Comparison of ENCODE assay signal across 8 cellular contexts in the genomic region with DNA sequence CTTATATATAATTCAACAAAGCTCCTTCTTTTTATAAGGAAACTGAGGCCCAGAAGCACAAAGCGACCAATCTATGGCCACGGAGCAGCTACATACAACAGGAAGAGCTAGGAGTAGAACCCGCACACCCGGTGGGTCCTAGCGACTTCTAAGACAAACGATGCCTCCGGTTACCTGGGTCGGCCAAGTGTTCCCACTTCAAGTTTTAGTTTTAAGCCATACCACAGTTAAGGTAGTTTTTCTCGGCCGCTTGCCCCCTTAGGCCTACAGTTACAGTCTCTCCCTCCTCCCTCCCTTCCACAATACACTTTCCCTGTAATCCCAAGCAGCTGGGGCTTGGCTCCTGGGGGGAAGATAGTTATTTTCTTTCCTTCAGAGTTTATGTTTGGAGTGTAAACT. TPM values are rescaled to one million over a fixed set of nuclear protein-coding genes. Genes with fewer than 3 reads are reported as not detected.
DNase-seq lines count a peak whose midpoint lies in the region; ATAC-seq and TF ChIP-seq lines count a peak whose summit lies in the region.

No MANE protein-coding gene starts in this region.

- DNase-seq in NCI-H2107 treated with DMSO at 0.1 percent for 48 hours (lab: John Stamatoyannopoulos, UW; ENCODE audit: unreplicated experiment) (peak; percentile 14), NCI-H2107 (lab: John Stamatoyannopoulos, UW) (no peak), SJSA1 (ENCODE audit: low read depth in 1 of 2, low spot score in 2 of 2) (no peak), dorsolateral prefrontal cortex (peak in 2 of 10 donors; percentile 29 to 34), mesothelial cell of epicardium (ENCODE audit: low spot score in 2 of 2, unreplicated experiment in 2 of 2) (peak in 1 of 2 experiments; percentile 39), tibial nerve (ENCODE audit: low spot score in 2 of 2) (peak in 1 of 2 donors; percentile 17), GOT3 (lab: John Stamatoyannopoulos, UW) (no peak)

- peak; percentile 9 for ATAC-seq in HG02870 (IDR thresholded peaks at IDR 0.05; ENCODE audit: unreplicated experiment)

- H3K27me3 ChIP-seq in SJSA1 (replicated peaks) (no peaks in the 10 kb centered on the region), dorsolateral prefrontal cortex (no peaks in the 10 kb centered on the region), tibial nerve (no peaks in the 10 kb centered on the region)

- H3K9me3 Mint-ChIP-seq in mesothelial cell of epicardium, result no peaks in the 10 kb centered on the region

- H3K4me1 ChIP-seq in SJSA1 (replicated peaks) (peaks cover 12% of the 10 kb centered on the region), tibial nerve (peaks cover 0 to 67% (median 22%) of the 10 kb centered on the region in 4 donors)

- peak overlapping the region; percentile 96 for H3K27ac ChIP-seq in SJSA1
- H3K27ac ChIP-seq in dorsolateral prefrontal cortex, result peak overlapping the region in 54 of 59 donors; percentile 71 to 96 (median 90)
- peak overlapping the region; percentile 78 to 89 (median 87) for H3K27ac ChIP-seq in tibial nerve

- peaks cover 7% of the 10 kb centered on the region for H3K36me3 Mint-ChIP-seq in mesothelial cell of epicardium

- peaks cover 24% of the 10 kb centered on the region for H3K4me1 Mint-ChIP-seq in mesothelial cell of epicardium

- peak overlapping the region; percentile 100 for H3K27ac Mint-ChIP-seq in mesothelial cell of epicardium

- intact Hi-C loops in dorsolateral prefrontal cortex (cut with DNase I), result loop anchor here (5.0 to 10.0 kb wide), 4 partner anchors 136 to 1157 kb away; a partner anchor contains a TSS

- H3K36me3 ChIP-seq in SJSA1 (peaks cover 31% of the 10 kb centered on the region), tibial nerve (peaks cover 0 to 12% (median 0%) of the 10 kb centered on the region in 3 donors)

- TF ChIP-seq POLR2A in tibial nerve (IDR thresholded peaks at IDR 0.05), result no peak

- TF ChIP-seq CTCF in dorsolateral prefrontal cortex (IDR thresholded peaks at IDR 0.05 in 54 of 56, conservative IDR thresholded peaks at IDR 0.05 in 2 of 56; ENCODE audit: low read depth in 1 of 56, partially characterized antibody in 56 of 56) (no peak), mesothelial cell of epicardium (IDR thresholded peaks at IDR 0.05; ENCODE audit: unreplicated experiment) (no peak), tibial nerve (IDR thresholded peaks at IDR 0.05) (no peak)

- no peaks in the 10 kb centered on the region for H3K27me3 Mint-ChIP-seq in mesothelial cell of epicardium (ENCODE audit: low read depth)

- TF ChIP-seq EP300 in tibial nerve (IDR thresholded peaks at IDR 0.05), result no peak

- peak overlapping the region; percentile 99 for H3K4me3 Mint-ChIP-seq in mesothelial cell of epicardium

- H3K4me3 ChIP-seq in SJSA1 (peak overlapping the region; percentile 61), dorsolateral prefrontal cortex (peak overlapping the region; percentile 67 to 99 (median 89)), tibial nerve (peak overlapping the region; percentile 70 to 89 (median 78))

- 0 to 1% methylated on average over 10 of the region's 10 CpGs for WGBS in tibial nerve, 2 donors

- H3K9me3 ChIP-seq in SJSA1 (replicated peaks) (no peaks in the 10 kb centered on the region), tibial nerve (no peaks in the 10 kb centered on the region)

RNA-seq across cellular contexts. Expression of a gene that starts 0.5 kb away (rescaled TPM):
- 7.4 and 9.2 TPM in 2 replicates for total RNA-seq in SJSA1 (2014; rRNA removed; shearing (Covaris generic))
- 10 to 100 TPM in 109 of 120 experiments, 1 to 10 TPM in 11; 8.4 to 22.4 (median 14.4) TPM for total RNA-seq in dorsolateral prefrontal cortex
- 20.9 to 25.9 TPM (median 23.4 TPM) in 3 replicates for total RNA-seq in mesothelial cell of epicardium
- total RNA-seq in tibial nerve, result 10 to 100 TPM in 2 of 4 donors, 1 to 10 TPM in 2; 7.5 to 11.6 (median 10.2) TPM

RNA-seq across cellular contexts. Expression of a gene that starts 0.8 kb away (rescaled TPM):
- 15.7 and 27.7 TPM in 2 replicates for total RNA-seq in SJSA1 (2014; rRNA removed; shearing (Covaris generic))
- total RNA-seq in dorsolateral prefrontal cortex, result 10 to 100 TPM; 20.1 to 36.7 (median 27.0) TPM
- 28.6 to 30.0 TPM (median 29.3 TPM) in 3 replicates for total RNA-seq in mesothelial cell of epicardium
- 10 to 100 TPM in 3 of 4 donors, 1 to 10 TPM in 1; 8.8 to 38.1 (median 17.6) TPM for total RNA-seq in tibial nerve
